In the genomic region with DNA sequence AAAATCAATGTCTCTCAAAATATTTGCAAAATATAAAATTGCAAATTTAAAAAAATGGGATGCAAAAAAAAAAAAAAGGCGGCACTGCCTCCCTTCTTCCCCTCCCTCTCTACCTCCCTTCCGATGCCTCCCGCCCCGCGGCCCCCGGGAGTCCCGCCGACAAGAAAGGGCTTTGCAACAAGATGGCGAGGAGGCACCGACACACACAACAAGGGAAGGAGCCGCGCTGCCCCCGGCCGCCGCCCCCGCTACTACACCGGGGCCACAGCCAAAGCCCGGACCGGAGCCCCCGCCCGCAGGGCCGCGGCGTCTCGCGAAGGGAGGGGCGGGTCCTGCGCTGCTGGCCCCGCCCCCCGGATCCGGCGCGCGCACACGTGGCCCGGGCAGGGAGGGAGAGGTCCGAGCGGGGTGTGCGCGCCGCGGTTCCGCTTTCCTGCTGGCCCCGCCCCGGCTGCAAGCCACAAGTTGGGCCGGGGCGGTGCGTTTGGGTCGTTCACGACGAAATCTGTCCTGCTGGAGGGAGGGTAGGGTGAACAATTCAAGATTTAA, we compare ENCODE assay signal across 8 cellular contexts. TPM values are rescaled to one million over a fixed set of nuclear protein-coding genes. Genes with fewer than 3 reads are reported as not detected.
DNase-seq lines count a peak whose midpoint lies in the region; ATAC-seq, FAIRE-seq and TF ChIP-seq lines count a peak whose summit lies in the region.

A gene with protein sequence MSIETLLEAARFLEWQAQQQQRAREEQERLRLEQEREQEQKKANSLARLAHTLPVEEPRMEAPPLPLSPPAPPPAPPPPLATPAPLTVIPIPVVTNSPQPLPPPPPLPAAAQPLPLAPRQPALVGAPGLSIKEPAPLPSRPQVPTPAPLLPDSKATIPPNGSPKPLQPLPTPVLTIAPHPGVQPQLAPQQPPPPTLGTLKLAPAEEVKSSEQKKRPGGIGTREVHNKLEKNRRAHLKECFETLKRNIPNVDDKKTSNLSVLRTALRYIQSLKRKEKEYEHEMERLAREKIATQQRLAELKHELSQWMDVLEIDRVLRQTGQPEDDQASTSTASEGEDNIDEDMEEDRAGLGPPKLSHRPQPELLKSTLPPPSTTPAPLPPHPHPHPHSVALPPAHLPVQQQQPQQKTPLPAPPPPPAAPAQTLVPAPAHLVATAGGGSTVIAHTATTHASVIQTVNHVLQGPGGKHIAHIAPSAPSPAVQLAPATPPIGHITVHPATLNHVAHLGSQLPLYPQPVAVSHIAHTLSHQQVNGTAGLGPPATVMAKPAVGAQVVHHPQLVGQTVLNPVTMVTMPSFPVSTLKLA (minus strand): TSS at position 184 of the 549 bp plus-strand sequence. CDS start 348 bp downstream, outside the sequence.

- H2BK120ac ChIP-seq in IMR-90 (ENCODE audit: low read depth, low read length), result peak within 1 kb of the TSS; percentile 98

- H4K20me1 ChIP-seq in IMR-90 (ENCODE audit: insufficient read depth, low read length), result peaks cover 23% of the 10 kb centered on the region

- no peaks in the 10 kb centered on the region for H3K36me3 ChIP-seq in IMR-90 (ENCODE audit: control insufficient read depth, insufficient read depth, low read length)
- no peaks in the 10 kb centered on the region for H3K36me3 ChIP-seq in muscle layer of colon (ENCODE audit: insufficient read depth, low read length)

- peak within 1 kb of the TSS; percentile 100; the same call in 2 of the 3 replicates for H2BK15ac ChIP-seq in IMR-90 (ENCODE audit: low read depth, low read length)

- H3K9me1 ChIP-seq in IMR-90 (ENCODE audit: insufficient read depth, low read length), result peaks cover 34% of the 10 kb centered on the region

- intact Hi-C loops in IMR-90 (cut with micrococcal nuclease), result loop anchor here (1.0 kb wide), 2 partner anchors 9 to 19 kb away; no protein-coding TSS in a partner anchor

- no peaks in the 10 kb centered on the region for H3K9me3 ChIP-seq in IMR-90 (ENCODE audit: control insufficient read depth, insufficient read depth, low read length)
- no peaks in the 10 kb centered on the region for H3K9me3 ChIP-seq in muscle layer of colon (ENCODE audit: low read length)

- dilution Hi-C loops in IMR-90 (cut with HindIII; ENCODE audit: low sequenced_read_pairs, unreplicated experiment), result no loop called here

- no peak for FAIRE-seq in D721Med (lab: Jason Lieb, UNC)

- H3K9ac ChIP-seq in IMR-90 (ENCODE audit: low read depth, low read length) (peak within 1 kb of the TSS; percentile 86), muscle layer of colon (ENCODE audit: low read length) (peak within 1 kb of the TSS; percentile 97)

- H3K4ac ChIP-seq in IMR-90 (ENCODE audit: low read depth, low read length), result peak within 1 kb of the TSS; percentile 97

- H3K18ac ChIP-seq in IMR-90 (ENCODE audit: low read depth, low read length), result peak within 1 kb of the TSS; percentile 87

- H3K27ac ChIP-seq in IMR-90 (ENCODE audit: insufficient read depth, low read length), result peak within 1 kb of the TSS; percentile 94
- H3K27ac ChIP-seq in muscle layer of colon (ENCODE audit: low read depth, low read length), result peak within 1 kb of the TSS; percentile 100

- no peaks in the 10 kb centered on the region for H3K27me3 ChIP-seq in IMR-90 (ENCODE audit: control insufficient read depth, insufficient read depth, low read length)
- no peaks in the 10 kb centered on the region for H3K27me3 ChIP-seq in muscle layer of colon (ENCODE audit: control insufficient read depth in 1 of 2, insufficient read depth in 2 of 2, low read length in 2 of 2)

- peak within 1 kb of the TSS; percentile 97 for H4K91ac ChIP-seq in IMR-90 (ENCODE audit: insufficient read depth, low read depth, low read length)

- H2BK5ac ChIP-seq in IMR-90 (ENCODE audit: low read depth, low read length, poor library complexity, severe bottlenecking), result peak within 1 kb of the TSS; percentile 95

- CTCF ChIA-PET in IMR-90 (lab: Yijun Ruan, JAX), result interaction anchor here (1.2 to 1.3 kb wide), 2 partner anchors 15 to 19 kb away, joined by 4 to 7 read pairs; no protein-coding TSS in a partner anchor

- peak within 1 kb of the TSS; percentile 80 for H4K5ac ChIP-seq in IMR-90 (ENCODE audit: low read depth, low read length)

- H3K14ac ChIP-seq in IMR-90 (replicated peaks; ENCODE audit: low read depth, low read length), result peak within 1 kb of the TSS; percentile 98

- TF ChIP-seq POLR2A in IMR-90 (IDR thresholded peaks at IDR 0.05; ENCODE audit: low read depth, low read length), result peak; percentile 85
- TF ChIP-seq POLR2A in erythroblast (IDR thresholded peaks at IDR 0.05; ENCODE audit: low read length), result peak; percentile 49

- peak within 1 kb of the TSS; percentile 94 for H2BK20ac ChIP-seq in IMR-90 (ENCODE audit: low read depth, low read length)

- ATAC-seq in GM21526 (IDR thresholded peaks at IDR 0.05; ENCODE audit: low FRiP score, unreplicated experiment) (peak; percentile 32), IMR-90 (ENCODE audit: low read depth) (peak; percentile 38)

- peak within 1 kb of the TSS; percentile 91 for H3K4me2 ChIP-seq in IMR-90 (ENCODE audit: low read depth, low read length)

- in situ Hi-C loops in IMR-90 (cut with MboI; ENCODE audit: low sequenced_read_pairs), result no loop called here

- peaks cover 13 to 58% of the 10 kb centered on the region in 2 experiments; a peak in 3 of 4 replicates for H3K79me1 ChIP-seq in IMR-90 (ENCODE audit: low read depth in 1 of 2, low read length in 2 of 2)

- peak within 1 kb of the TSS; percentile 97 for H2AFZ ChIP-seq in IMR-90 (replicated peaks; ENCODE audit: low read length, poor library complexity)

- peak; percentile 71 for DNase-seq in D721Med (ENCODE audit: insufficient read length, low spot score)
- peak; percentile 92 for DNase-seq in IMR-90
- DNase-seq in OCI-M1 (lab: John Stamatoyannopoulos, UW), result peak; percentile 98
- DNase-seq in activated T-cell treated with anti-CD3 and anti-CD28 coated beads, Interleukin-2, amount 50 U/mL, for 1 hour, result peak; percentile 94
- DNase-seq in erythroblast (lab: John Stamatoyannopoulos, UW), result peak; percentile 96 to 98
- peak; percentile 93 for DNase-seq in stimulated activated CD8-positive, alpha-beta memory T cell treated with anti-CD3 and anti-CD28 coated beads, Interleukin-4, amount 100 ng/mL, for 48 hours

- BruUV-seq in IMR-90 (replicated peaks; lab: Mats Ljungman, UMichigan), result no TSS peak

- TF ChIP-seq RAD21 in IMR-90 (IDR thresholded peaks at IDR 0.05; ENCODE audit: low read length), result 0 out of 2 replicates have a peak, but pooled peaks have one; percentile 9

- peak within 1 kb of the TSS; percentile 83 for H3K4me3 ChIP-seq in IMR-90 (ENCODE audit: insufficient read depth, low read depth, low read length)
- H3K4me3 ChIP-seq in muscle layer of colon (ENCODE audit: low read depth in 1 of 2, low read length in 2 of 2), result peak within 1 kb of the TSS; percentile 69 to 98

- TF ChIP-seq CTCF in D721Med (IDR thresholded peaks at IDR 0.05; ENCODE audit: insufficient read depth, missing control alignments), result no peak
- no peak for TF ChIP-seq CTCF in IMR-90 (conservative IDR thresholded peaks at IDR 0.05; ENCODE audit: low read depth, low read length)

- H2AK5ac ChIP-seq in IMR-90 (ENCODE audit: low read depth, low read length), result peak within 1 kb of the TSS; percentile 95

- POLR2A ChIA-PET in IMR-90 (lab: Charles Lee; ENCODE audit: unreplicated experiment), result interaction anchor here (0.9 kb wide), 1 partner anchor 9 kb away, joined by 3 read pairs; no protein-coding TSS in a partner anchor

- peak within 1 kb of the TSS; percentile 43 to 96 for H4K8ac ChIP-seq in IMR-90 (ENCODE audit: low read depth in 2 of 2, low read length in 2 of 2)

- peak within 1 kb of the TSS; percentile 99 for H3K23ac ChIP-seq in IMR-90 (ENCODE audit: low read depth, low read length)

- WGBS in IMR-90 (ENCODE audit: extremely low coverage in 2 of 2, insufficient read length in 1 of 2), 2 experiments, result 0% methylated on average over 11 of the region's 51 CpGs; no CpG with 5 or more reads in 1 of the 2 experiments

- H3K4me1 ChIP-seq in IMR-90 (ENCODE audit: control insufficient read depth, insufficient read depth, low read length) (peaks cover 41% of the 10 kb centered on the region), muscle layer of colon (ENCODE audit: insufficient read depth, low read length) (peaks cover 62% of the 10 kb centered on the region)

- peak within 1 kb of the TSS; percentile 99 for H2AK9ac ChIP-seq in IMR-90 (replicated peaks; ENCODE audit: low read depth, low read length, poor library complexity)

- H3K56ac ChIP-seq in IMR-90 (ENCODE audit: extremely low read depth, insufficient read depth, low read length), result peak within 1 kb of the TSS; percentile 96

TF ChIP-seq in IMR-90, 13 proteins besides CTCF, POLR2A, EP300 and RAD21:
- TF ChIP-seq BHLHE40 (IDR thresholded peaks at IDR 0.05; ENCODE audit: low read depth, low read length), result no peak
- TF ChIP-seq, protein P1, sequence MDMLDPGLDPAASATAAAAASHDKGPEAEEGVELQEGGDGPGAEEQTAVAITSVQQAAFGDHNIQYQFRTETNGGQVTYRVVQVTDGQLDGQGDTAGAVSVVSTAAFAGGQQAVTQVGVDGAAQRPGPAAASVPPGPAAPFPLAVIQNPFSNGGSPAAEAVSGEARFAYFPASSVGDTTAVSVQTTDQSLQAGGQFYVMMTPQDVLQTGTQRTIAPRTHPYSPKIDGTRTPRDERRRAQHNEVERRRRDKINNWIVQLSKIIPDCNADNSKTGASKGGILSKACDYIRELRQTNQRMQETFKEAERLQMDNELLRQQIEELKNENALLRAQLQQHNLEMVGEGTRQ (IDR thresholded peaks at IDR 0.05; ENCODE audit: low read depth, low read length), result peak; percentile 88
- peak; percentile 99 for TF ChIP-seq CHD1 (IDR thresholded peaks at IDR 0.05; ENCODE audit: low read depth, low read length)
- no peak for TF ChIP-seq MXI1 (IDR thresholded peaks at IDR 0.05; ENCODE audit: borderline replicate concordance, low read depth, low read length)
- TF ChIP-seq NFE2L2 (IDR thresholded peaks at IDR 0.05; ENCODE audit: low read depth, low read length), result no peak
- no peak for TF ChIP-seq MAFK (IDR thresholded peaks at IDR 0.05; ENCODE audit: low read depth, low read length)
- peak; percentile 99 for TF ChIP-seq MAZ (IDR thresholded peaks at IDR 0.05; ENCODE audit: borderline replicate concordance, low read depth, low read length)
- no peak for TF ChIP-seq RCOR1 (IDR thresholded peaks at IDR 0.05; ENCODE audit: insufficient replicate concordance, low read length)
- TF ChIP-seq FOS (IDR thresholded peaks at IDR 0.05; ENCODE audit: low read depth, low read length), result no peak
TF ChIP-seq in IMR-90: peak in this region for 3.

RNA-seq across cellular contexts. Expression of the gene that starts here (rescaled TPM):
- total RNA-seq in IMR-90 (2012; rRNA removed), result 1.4 and 1.9 TPM in 2 replicates
- 8.3 and 9.4 TPM in 2 replicates for polyA plus RNA-seq in IMR-90 (2012; rRNA removed)
- polyA plus RNA-seq in IMR-90 (2012; cell fraction: cytosol; rRNA removed), result 7.6 and 9.5 TPM in 2 replicates
- 48.6 and 60.0 TPM in 2 replicates for polyA plus RNA-seq in IMR-90 (2012; cell fraction: nucleus; rRNA removed; ENCODE audit: low replicate concordance)

Comparison
In these comparisons a context has a peak if more than half of its experiments do, and no peak if none do; other contexts are left out.
1. Peak in every context shown above with its lines: DNase-seq, ATAC-seq, H3K4me3 ChIP-seq and H3K27ac ChIP-seq.